18 cellular contexts compared by ENCODE assay signal in the genomic region with DNA sequence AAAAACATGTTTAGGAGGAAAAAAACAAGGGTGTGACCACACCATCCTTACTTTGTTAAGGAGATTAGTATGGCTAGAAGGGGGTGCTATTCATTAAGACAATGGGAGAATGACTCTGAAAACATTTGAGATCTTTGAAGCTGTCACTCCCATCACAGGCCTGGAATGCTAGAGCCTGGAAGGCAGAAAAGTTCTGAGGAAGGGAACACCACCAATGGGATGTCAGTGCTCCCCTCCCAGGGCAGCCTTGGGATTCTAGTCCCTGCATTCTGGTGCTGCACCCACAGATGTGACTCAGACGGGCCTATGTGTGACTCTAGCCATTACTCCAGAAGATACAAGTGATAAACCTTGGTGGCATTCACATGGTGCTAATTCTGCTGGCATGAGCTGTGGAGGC.
"Had no signal": no experiment of that assay in that cellular context is flagged by ENCODE, and none has a peak within 500 bp of the region (broad histone marks: within the 10 kb centered on the region; RNA-seq: fewer than 3 reads in every experiment).

No MANE protein-coding gene starts in this region.

- H3K27me3 ChIP-seq: ascending aorta, brain microvascular endothelial cell, esophagus squamous epithelium, right lobe of liver, tibial nerve had no signal

- H3K9me3 ChIP-seq: ascending aorta, esophagus squamous epithelium, right lobe of liver, tibial nerve had no signal

- H3K36me3 ChIP-seq: ascending aorta, brain microvascular endothelial cell, esophagus squamous epithelium, right lobe of liver, tibial nerve had no signal

- H3K4me1 ChIP-seq: ascending aorta, esophagus squamous epithelium, right lobe of liver, tibial nerve had no signal

- H3K27ac ChIP-seq: ascending aorta, brain microvascular endothelial cell, esophagus squamous epithelium, right lobe of liver, tibial nerve had no signal

- ATAC-seq: activated naive CD4-positive, alpha-beta T cell treated with anti-CD3 and anti-CD28 coated beads, Interleukin-2, amount 50 U/mL, for 72 hours; effector memory CD8-positive, alpha-beta T cell; left colon; right lobe of liver; stimulated activated effector memory CD8-positive, alpha-beta T cell treated with anti-CD3 and anti-CD28 coated beads, Interleukin-12 subunit alpha, Interleukin-12 subunit beta, amount 100 ng/mL, for 72 hours; stimulated activated naive CD8-positive, alpha-beta T cell treated with anti-CD3 and anti-CD28 coated beads, Interleukin-15, amount 100 ng/mL, for 72 hours; T-cell had no signal

- H3K4me3 ChIP-seq: ascending aorta, esophagus squamous epithelium, right lobe of liver, tibial nerve had no signal

- DNase-seq: activated T-cell treated with anti-CD3 and anti-CD28 coated beads, Interleukin-2, amount 50 U/mL, for 1 hour; brain microvascular endothelial cell; caudate nucleus; effector memory CD8-positive, alpha-beta T cell; esophagus squamous epithelium; left colon; nucleus accumbens; posterior cingulate gyrus; right lobe of liver; small intestine; stimulated activated CD4-positive, alpha-beta T cell treated with anti-CD3 and anti-CD28 coated beads, Interleukin-2, amount 100 ng/mL, for 24 hours; stimulated activated naive CD8-positive, alpha-beta T cell treated with anti-CD3 and anti-CD28 coated beads, Interleukin-15, amount 100 ng/mL, for 72 hours; T-cell had no signal

- FAIRE-seq: keratinocyte, small intestine had no signal
